In genomic region chr12:113071063-113071426, GRCh38 we compare ENCODE assay signal across 13 cellular contexts. TPM values are rescaled to one million over a fixed set of nuclear protein-coding genes. Genes with fewer than 3 reads are reported as not detected.
DNase-seq lines count a peak whose midpoint lies in the region; ATAC-seq and TF ChIP-seq lines count a peak whose summit lies in the region.
"Had no signal": no experiment of that assay in that cellular context is flagged by ENCODE, and none has a peak within 500 bp of the region (broad histone marks: within the 10 kb centered on the region; RNA-seq: fewer than 3 reads in every experiment).

No MANE protein-coding gene starts in this region.

- H3K9me3 ChIP-seq in left ventricle myocardium inferior (replicated peaks) (no peaks in the 10 kb centered on the region), spleen (no peaks in the 10 kb centered on the region)

- no peak for DNase-seq in activated CD4-positive, alpha-beta T cell treated with anti-CD3 and anti-CD28 coated beads for 36 hours
- no peak for DNase-seq in activated CD4-positive, alpha-beta T cell treated with anti-CD3 and anti-CD28 coated beads, Interleukin-2, amount 50 U/mL, for 48 hours
- no peak for DNase-seq in activated B cell treated with CpG ODN at 0.5 μM for 24 hours
- peak; percentile 50 for DNase-seq in left ventricle myocardium inferior
- peak; percentile 68 for DNase-seq in spleen
- no peak for DNase-seq in endothelial cell (ENCODE audit: low spot score)
- DNase-seq in NCI-H524 treated with DMSO at 0.1 percent for 48 hours (lab: John Stamatoyannopoulos, UW) = no peak
- DNase-seq: 8988T, GF-D8, GOT3, KBM-7, T-helper 9 cell had no signal

- no peaks in the 10 kb centered on the region for H3K9me3 Mint-ChIP-seq in activated CD4-positive, alpha-beta T cell treated with anti-CD3 and anti-CD28 coated beads for 36 hours (ENCODE audit: low read depth)
- H3K9me3 Mint-ChIP-seq in activated B cell treated with CpG ODN at 0.5 μM for 24 hours (no peaks in the 10 kb centered on the region), endothelial cell (ENCODE audit: unreplicated experiment) (no peaks in the 10 kb centered on the region)

- POLR2A ChIA-PET in activated CD4-positive, alpha-beta T cell treated with anti-CD3 and anti-CD28 coated beads for 36 hours (lab: Charles Lee) = no interaction called here
- POLR2A ChIA-PET in activated B cell treated with CpG ODN at 0.5 μM for 24 hours (lab: Charles Lee) = interaction anchor here (0.5 to 7.7 kb wide), 9 partner anchors 10 to 137 kb away, joined by 3 to 160 read pairs (median 3); partner anchors contain the start of gene DTX1

- ATAC-seq in activated CD4-positive, alpha-beta T cell treated with anti-CD3 and anti-CD28 coated beads for 36 hours = no peak
- ATAC-seq in activated B cell treated with CpG ODN at 0.5 μM for 24 hours (ENCODE audit: low read depth) (no peak), HG02678 (IDR thresholded peaks at IDR 0.05; ENCODE audit: unreplicated experiment) (no peak)

- CTCF ChIA-PET in activated CD4-positive, alpha-beta T cell treated with anti-CD3 and anti-CD28 coated beads for 36 hours (lab: Charles Lee) = interaction anchor here (0.6 to 1.4 kb wide), 4 partner anchors 17 to 64 kb away, joined by 3 to 7 read pairs (median 4); no protein-coding TSS in a partner anchor
- CTCF ChIA-PET in activated B cell treated with CpG ODN at 0.5 μM for 24 hours (lab: Charles Lee) = interaction anchor here (1.0 to 3.2 kb wide), 3 partner anchors 21 to 122 kb away, joined by 3 to 10 read pairs (median 8); no protein-coding TSS in a partner anchor

- intact Hi-C loops in activated CD4-positive, alpha-beta T cell treated with anti-CD3 and anti-CD28 coated beads for 36 hours (cut with DNase I, micrococcal nuclease) = no loop called here
- intact Hi-C loops in activated B cell treated with CpG ODN at 0.5 μM for 24 hours (cut with micrococcal nuclease) = no loop called here
- intact Hi-C loops in left ventricle myocardium inferior (cut with micrococcal nuclease) = no loop called here
- intact Hi-C loops in spleen (cut with DNase I; ENCODE audit: low total_unique reads) = no loop called here

- H3K27ac ChIP-seq in left ventricle myocardium inferior (replicated peaks) (peak overlapping the region; percentile 80), spleen (peak overlapping the region; percentile 55 to 88 (median 80))

- H3K27me3 ChIP-seq in left ventricle myocardium inferior (ENCODE audit: low read depth) (peaks cover 48% of the 10 kb centered on the region), spleen (replicated peaks in 1 of 7) (no peaks in the 10 kb centered on the region)

- peak overlapping the region; percentile 87 for H3K27ac Mint-ChIP-seq in activated CD4-positive, alpha-beta T cell treated with anti-CD3 and anti-CD28 coated beads for 36 hours
- H3K27ac Mint-ChIP-seq in activated B cell treated with CpG ODN at 0.5 μM for 24 hours = peak overlapping the region; percentile 72
- no peak overlapping the region for H3K27ac Mint-ChIP-seq in endothelial cell (ENCODE audit: unreplicated experiment)

- WGBS in spleen, 5 donors = 62 to 81% (median 77%) methylated on average over 3 of the region's 3 CpGs

- H3K4me1 ChIP-seq in left ventricle myocardium inferior (peaks cover 31% of the 10 kb centered on the region), spleen (peaks cover 41 to 100% (median 97%) of the 10 kb centered on the region in 6 donors)

- H3K36me3 ChIP-seq in left ventricle myocardium inferior (no peaks in the 10 kb centered on the region), spleen (peaks cover 0 to 18% (median 0%) of the 10 kb centered on the region in 6 donors)

- peak overlapping the region; percentile 20 for H3K4me3 Mint-ChIP-seq in activated CD4-positive, alpha-beta T cell treated with anti-CD3 and anti-CD28 coated beads for 36 hours
- H3K4me3 Mint-ChIP-seq in activated B cell treated with CpG ODN at 0.5 μM for 24 hours (no peak overlapping the region), endothelial cell (ENCODE audit: unreplicated experiment) (no peak overlapping the region)

- TF ChIP-seq POLR2A in spleen (IDR thresholded peaks at IDR 0.05) = no peak

- H3K36me3 Mint-ChIP-seq in activated CD4-positive, alpha-beta T cell treated with anti-CD3 and anti-CD28 coated beads for 36 hours (ENCODE audit: low read depth) = peaks cover 2% of the 10 kb centered on the region
- H3K36me3 Mint-ChIP-seq in activated B cell treated with CpG ODN at 0.5 μM for 24 hours (ENCODE audit: low read depth) (peaks cover 5% of the 10 kb centered on the region), endothelial cell (ENCODE audit: low read depth, unreplicated experiment) (peaks cover 24% of the 10 kb centered on the region)

- no peaks in the 10 kb centered on the region for H3K27me3 Mint-ChIP-seq in activated CD4-positive, alpha-beta T cell treated with anti-CD3 and anti-CD28 coated beads for 36 hours
- H3K27me3 Mint-ChIP-seq in activated B cell treated with CpG ODN at 0.5 μM for 24 hours (no peaks in the 10 kb centered on the region), endothelial cell (ENCODE audit: unreplicated experiment) (peaks cover 12% of the 10 kb centered on the region)

- TF ChIP-seq CTCF in activated B cell treated with CpG ODN at 0.5 μM for 24 hours (IDR thresholded peaks at IDR 0.05) = no peak
- TF ChIP-seq CTCF in left ventricle myocardium inferior (IDR thresholded peaks at IDR 0.05; ENCODE audit: borderline replicate concordance) = no peak
- no peak for TF ChIP-seq CTCF in spleen (IDR thresholded peaks at IDR 0.05 in 8 of 11, conservative IDR thresholded peaks at IDR 0.05 in 3 of 11)
- TF ChIP-seq CTCF in endothelial cell (IDR thresholded peaks at IDR 0.05; ENCODE audit: unreplicated experiment) = no peak

- H3K4me1 Mint-ChIP-seq in activated CD4-positive, alpha-beta T cell treated with anti-CD3 and anti-CD28 coated beads for 36 hours = peaks cover 61% of the 10 kb centered on the region
- H3K4me1 Mint-ChIP-seq in activated B cell treated with CpG ODN at 0.5 μM for 24 hours = peaks cover 96% of the 10 kb centered on the region
- no peaks in the 10 kb centered on the region for H3K4me1 Mint-ChIP-seq in endothelial cell (ENCODE audit: unreplicated experiment)

- no peak overlapping the region for H3K4me3 ChIP-seq in left ventricle myocardium inferior
- H3K4me3 ChIP-seq in spleen = peak overlapping the region in 4 of 8 donors; percentile 3 to 57 (median 13)

RNA-seq across cellular contexts. Expression of gene DTX1, which starts 14.5 kb away (rescaled TPM):
- total RNA-seq in activated CD4-positive, alpha-beta T cell treated with anti-CD3 and anti-CD28 coated beads for 36 hours = 10 to 100 TPM; 12.0 to 12.9 TPM
- total RNA-seq in activated B cell treated with CpG ODN at 0.5 μM for 24 hours (75.3 and 79.4 TPM in 2 replicates), left ventricle myocardium inferior (1.5 TPM), spleen (100 to 1,000 TPM in 2 of 7 donors, 10 to 100 TPM in 5; 54.6 to 141 (median 76.1) TPM), endothelial cell (ENCODE audit: unreplicated experiment) (62.8 TPM)
- polyA plus RNA-seq in spleen = 100 to 1,000 TPM in 1 of 3 donors, 10 to 100 TPM in 2; 53.4 to 102 (median 96.7) TPM

Comparison
In these comparisons a context has a peak if more than half of its experiments do, and no peak if none do; other contexts are left out.
1. DNase-seq: peak in left ventricle myocardium inferior (single experiment) and spleen (single experiment); none in activated CD4-positive, alpha-beta T cell treated with anti-CD3 and anti-CD28 coated beads for 36 hours (single experiment), activated CD4-positive, alpha-beta T cell treated with anti-CD3 and anti-CD28 coated beads, Interleukin-2, amount 50 U/mL, for 48 hours (0 of 2), activated B cell treated with CpG ODN at 0.5 μM for 24 hours (single experiment), endothelial cell (single experiment) and NCI-H524 treated with DMSO at 0.1 percent for 48 hours (single experiment).